In genomic region chr19:54336893-54337857, GRCh38 we compare ENCODE assay signal across 30 cellular contexts. TPM values are rescaled to one million over a fixed set of nuclear protein-coding genes. Genes with fewer than 3 reads are reported as not detected.
"Had no signal": no experiment of that assay in that cellular context is flagged by ENCODE, and none has a peak within 500 bp of the region (broad histone marks: within the 10 kb centered on the region; RNA-seq: fewer than 3 reads in every experiment).

No MANE protein-coding gene starts in this region.

- H3K4me1 Mint-ChIP-seq: activated CD4-positive, alpha-beta T cell treated with anti-CD3 and anti-CD28 coated beads, Interleukin-2, amount 10 ng/mL, durations not matched to agents 24 days and 14 days; activated CD8-positive, alpha-beta memory T cell treated with anti-CD3 and anti-CD28 coated beads, Interleukin-2, amount 10 ng/mL, durations not matched to agents 7 days and 5 days; activated naive CD4-positive, alpha-beta T cell treated with anti-CD3 and anti-CD28 coated beads, Interleukin-2, amount 50 U/mL, for 24 hours; brain had no signal

- H3K27ac Mint-ChIP-seq: activated CD4-positive, alpha-beta T cell treated with anti-CD3 and anti-CD28 coated beads, Interleukin-2, amount 10 ng/mL, durations not matched to agents 24 days and 14 days; activated CD8-positive, alpha-beta memory T cell treated with anti-CD3 and anti-CD28 coated beads, Interleukin-2, amount 10 ng/mL, durations not matched to agents 7 days and 5 days; activated naive CD4-positive, alpha-beta T cell treated with anti-CD3 and anti-CD28 coated beads, Interleukin-2, amount 50 U/mL, for 24 hours; activated T-cell treated with anti-CD3 and anti-CD28 coated beads, Interleukin-2, amount 50 U/mL, for 24 hours; activated T-helper 1 cell treated with anti-CD3 and anti-CD28 coated beads, Interleukin-12 subunit alpha, Interleukin-12 subunit beta, Interleukin-2, Interleukin-4 antibody, amounts not matched to agents 30 ng/mL and 10 ng/mL and 1 ng/mL, durations not matched to agents 14 hours and 24 hours and 36 hours; brain; T-cell had no signal

- H3K27me3 Mint-ChIP-seq: activated naive CD4-positive, alpha-beta T cell treated with anti-CD3 and anti-CD28 coated beads, Interleukin-2, amount 50 U/mL, for 24 hours had no signal

- H3K4me3 Mint-ChIP-seq: activated CD4-positive, alpha-beta T cell treated with anti-CD3 and anti-CD28 coated beads, Interleukin-2, amount 10 ng/mL, durations not matched to agents 24 days and 14 days; activated CD8-positive, alpha-beta memory T cell treated with anti-CD3 and anti-CD28 coated beads, Interleukin-2, amount 10 ng/mL, durations not matched to agents 7 days and 5 days; activated naive CD4-positive, alpha-beta T cell treated with anti-CD3 and anti-CD28 coated beads, Interleukin-2, amount 50 U/mL, for 24 hours; activated T-cell treated with anti-CD3 and anti-CD28 coated beads, Interleukin-2, amount 50 U/mL, for 24 hours; activated T-helper 1 cell treated with anti-CD3 and anti-CD28 coated beads, Interleukin-12 subunit alpha, Interleukin-12 subunit beta, Interleukin-2, Interleukin-4 antibody, amounts not matched to agents 30 ng/mL and 10 ng/mL and 1 ng/mL, durations not matched to agents 14 hours and 24 hours and 36 hours; brain; T-cell had no signal

- H3K4me3 ChIP-seq: SK-N-MC had no signal

- FAIRE-seq: astrocyte had no signal

- H3K36me3 ChIP-seq: WERI-Rb-1 had no signal

- H3K9me3 Mint-ChIP-seq: activated CD4-positive, alpha-beta T cell treated with anti-CD3 and anti-CD28 coated beads, Interleukin-2, amount 10 ng/mL, durations not matched to agents 24 days and 14 days; activated naive CD4-positive, alpha-beta T cell treated with anti-CD3 and anti-CD28 coated beads, Interleukin-2, amount 50 U/mL, for 24 hours; activated T-cell treated with anti-CD3 and anti-CD28 coated beads, Interleukin-2, amount 50 U/mL, for 24 hours; activated T-helper 1 cell treated with anti-CD3 and anti-CD28 coated beads, Interleukin-12 subunit alpha, Interleukin-12 subunit beta, Interleukin-2, Interleukin-4 antibody, amounts not matched to agents 30 ng/mL and 10 ng/mL and 1 ng/mL, durations not matched to agents 14 hours and 24 hours and 36 hours; brain; T-cell had no signal

- DNase-seq: activated CD4-positive, alpha-beta T cell treated with anti-CD3 and anti-CD28 coated beads, Interleukin-2, amount 10 ng/mL, durations not matched to agents 24 days and 14 days; activated CD4-positive, alpha-beta T cell treated with anti-CD3 and anti-CD28 coated beads, Interleukin-2, amount 50 U/mL, for 48 hours; activated CD4-positive, CD25-positive, alpha-beta regulatory T cell treated with anti-CD3 and anti-CD28 coated beads, Interleukin-2, amount 50 U/mL, for 72 hours; activated CD8-positive, alpha-beta memory T cell treated with anti-CD3 and anti-CD28 coated beads, Interleukin-2, amount 10 ng/mL, durations not matched to agents 7 days and 5 days; activated effector memory CD4-positive, alpha-beta T cell treated with Interleukin-2 at 50 U/mL for 16 hours; activated naive CD4-positive, alpha-beta T cell; activated T-cell treated with anti-CD3 and anti-CD28 coated beads, Interleukin-2, amount 50 U/mL, for 24 hours; KG1; NCI-H1048; NCI-H146; NCI-H187 treated with DMSO at 0.1 percent for 48 hours; NCI-H2081 treated with DMSO at 0.1 percent for 48 hours; NCI-H2171; NCI-H226; NCI-H510A; NCI-H526 treated with DMSO at 0.1 percent for 48 hours; NCI-H82; OCI-M1; RPMI8226; T-cell; WERI-Rb-1 had no signal

- H3K36me3 Mint-ChIP-seq: activated CD8-positive, alpha-beta memory T cell treated with anti-CD3 and anti-CD28 coated beads, Interleukin-2, amount 10 ng/mL, durations not matched to agents 7 days and 5 days; activated naive CD4-positive, alpha-beta T cell treated with anti-CD3 and anti-CD28 coated beads, Interleukin-2, amount 50 U/mL, for 24 hours; brain; T-cell had no signal

- ATAC-seq: activated CD8-positive, alpha-beta memory T cell treated with anti-CD3 and anti-CD28 coated beads, Interleukin-2, amount 10 ng/mL, durations not matched to agents 7 days and 5 days; Right ventricle myocardium inferior; T-cell had no signal

- H3K27ac ChIP-seq: SK-N-MC, WERI-Rb-1 had no signal

RNA-seq across cellular contexts. Expression of gene LILRA4, which starts 1.8 kb away (rescaled TPM):
- total RNA-seq: activated CD4-positive, alpha-beta T cell treated with anti-CD3 and anti-CD28 coated beads, Interleukin-2, amount 10 ng/mL, durations not matched to agents 24 days and 14 days; activated CD8-positive, alpha-beta memory T cell treated with anti-CD3 and anti-CD28 coated beads, Interleukin-2, amount 10 ng/mL, durations not matched to agents 7 days and 5 days; activated T-helper 1 cell treated with anti-CD3 and anti-CD28 coated beads, Interleukin-12 subunit alpha, Interleukin-12 subunit beta, Interleukin-2, Interleukin-4 antibody, amounts not matched to agents 30 ng/mL and 10 ng/mL and 1 ng/mL, durations not matched to agents 14 hours and 24 hours and 36 hours; astrocyte; LHCN-M2; M059J; Right ventricle myocardium inferior; T-helper 2 cell treated with Interferon-gamma antibody and Interleukin-4, amounts not matched to agents 100 ng/mL and 5 ng/mL, for 36 hours had no signal

RNA-seq across cellular contexts. Expression of gene LILRA5, which starts 24.2 kb away (rescaled TPM):
- total RNA-seq: activated CD4-positive, alpha-beta T cell treated with anti-CD3 and anti-CD28 coated beads, Interleukin-2, amount 10 ng/mL, durations not matched to agents 24 days and 14 days; activated CD8-positive, alpha-beta memory T cell treated with anti-CD3 and anti-CD28 coated beads, Interleukin-2, amount 10 ng/mL, durations not matched to agents 7 days and 5 days; activated T-helper 1 cell treated with anti-CD3 and anti-CD28 coated beads, Interleukin-12 subunit alpha, Interleukin-12 subunit beta, Interleukin-2, Interleukin-4 antibody, amounts not matched to agents 30 ng/mL and 10 ng/mL and 1 ng/mL, durations not matched to agents 14 hours and 24 hours and 36 hours; astrocyte; LHCN-M2; M059J; T-cell; T-helper 2 cell treated with Interferon-gamma antibody and Interleukin-4, amounts not matched to agents 100 ng/mL and 5 ng/mL, for 36 hours had no signal

RNA-seq across cellular contexts. Expression of gene LAIR1, which starts 27.6 kb away (rescaled TPM):
- total RNA-seq: astrocyte, LHCN-M2 had no signal

RNA-seq across cellular contexts. Expression of gene LILRB2, which starts 56.3 kb away (rescaled TPM):
- total RNA-seq: activated CD4-positive, alpha-beta T cell treated with anti-CD3 and anti-CD28 coated beads, Interleukin-2, amount 10 ng/mL, durations not matched to agents 24 days and 14 days; activated CD8-positive, alpha-beta memory T cell treated with anti-CD3 and anti-CD28 coated beads, Interleukin-2, amount 10 ng/mL, durations not matched to agents 7 days and 5 days; activated T-helper 1 cell treated with anti-CD3 and anti-CD28 coated beads, Interleukin-12 subunit alpha, Interleukin-12 subunit beta, Interleukin-2, Interleukin-4 antibody, amounts not matched to agents 30 ng/mL and 10 ng/mL and 1 ng/mL, durations not matched to agents 14 hours and 24 hours and 36 hours; astrocyte; LHCN-M2; M059J; T-helper 2 cell treated with Interferon-gamma antibody and Interleukin-4, amounts not matched to agents 100 ng/mL and 5 ng/mL, for 36 hours had no signal
